Comparison of ENCODE assay signal across 8 cellular contexts in genomic region chr1:201468501-201468843, GRCh38. TPM values are rescaled to one million over a fixed set of nuclear protein-coding genes. Genes with fewer than 3 reads are reported as not detected.
DNase-seq lines count a peak whose midpoint lies in the region; ATAC-seq and TF ChIP-seq lines count a peak whose summit lies in the region.

No MANE protein-coding gene starts in this region.

- POLR2A ChIA-PET in CD4-positive, alpha-beta memory T cell (lab: Charles Lee; ENCODE audit: partially characterized antibody) = interaction anchor here (1.0 to 1.1 kb wide), 2 partner anchors 21 to 37 kb away, joined by 3 read pairs; no protein-coding TSS in a partner anchor

- peaks cover 7% of the 10 kb centered on the region for H3K4me1 ChIP-seq in CD4-positive, alpha-beta memory T cell (ENCODE audit: insufficient read depth, low read length)
- H3K4me1 ChIP-seq in heart right ventricle = peaks cover 0 to 41% (median 24%) of the 10 kb centered on the region in 9 donors
- peaks cover 28 to 42% of the 10 kb centered on the region in 2 donors for H3K4me1 ChIP-seq in gastrocnemius medialis

- H3K9me3 Mint-ChIP-seq in CD4-positive, alpha-beta memory T cell = no peaks in the 10 kb centered on the region
- no peaks in the 10 kb centered on the region for H3K9me3 Mint-ChIP-seq in activated T-helper 2 cell treated with anti-CD3 and anti-CD28 coated beads, Interferon-gamma antibody, Interleukin-2, Interleukin-4, amounts not matched to agents 10 μg/mL and 5 μg/mL and 100 μg/mL, durations not matched to agents 14 hours and 24 hours and 36 hours

- in situ Hi-C loops in gastrocnemius medialis (cut with MboI; ENCODE audit: low sequenced_read_pairs in 4 of 4) = no loop called here

- H3K9me3 ChIP-seq in CD4-positive, alpha-beta memory T cell (ENCODE audit: control insufficient read depth in 1 of 2, low read length in 2 of 2) = no peaks in the 10 kb centered on the region
- no peaks in the 10 kb centered on the region for H3K9me3 ChIP-seq in heart right ventricle
- no peaks in the 10 kb centered on the region for H3K9me3 ChIP-seq in gastrocnemius medialis

- H3K27me3 Mint-ChIP-seq in CD4-positive, alpha-beta memory T cell = peaks cover 26 to 32% of the 10 kb centered on the region in 2 donors
- peaks cover 24% of the 10 kb centered on the region for H3K27me3 Mint-ChIP-seq in activated T-helper 2 cell treated with anti-CD3 and anti-CD28 coated beads, Interferon-gamma antibody, Interleukin-2, Interleukin-4, amounts not matched to agents 10 μg/mL and 5 μg/mL and 100 μg/mL, durations not matched to agents 14 hours and 24 hours and 36 hours (ENCODE audit: low read depth)

- no peaks in the 10 kb centered on the region for H3K27me3 ChIP-seq in CD4-positive, alpha-beta memory T cell (ENCODE audit: insufficient read depth, low read length)
- H3K27me3 ChIP-seq in heart right ventricle = peaks cover 0 to 25% (median 0%) of the 10 kb centered on the region in 7 donors
- H3K27me3 ChIP-seq in gastrocnemius medialis = no peaks in the 10 kb centered on the region

- ATAC-seq in GM19351 (IDR thresholded peaks at IDR 0.05; ENCODE audit: unreplicated experiment) = peak; percentile 52
- peak; percentile 31 for ATAC-seq in HG03442 (IDR thresholded peaks at IDR 0.05; ENCODE audit: unreplicated experiment)
- peak in 7 of 8 donors; percentile 9 to 43 (median 32) for ATAC-seq in heart right ventricle
- peak; percentile 31 for ATAC-seq in gastrocnemius medialis

- peaks cover 5 to 19% (median 10%) of the 10 kb centered on the region in 4 donors for H3K4me1 Mint-ChIP-seq in CD4-positive, alpha-beta memory T cell
- H3K4me1 Mint-ChIP-seq in activated T-helper 2 cell treated with anti-CD3 and anti-CD28 coated beads, Interferon-gamma antibody, Interleukin-2, Interleukin-4, amounts not matched to agents 10 μg/mL and 5 μg/mL and 100 μg/mL, durations not matched to agents 14 hours and 24 hours and 36 hours (ENCODE audit: low read depth) = peaks cover 12% of the 10 kb centered on the region

- H3K4me3 ChIP-seq in CD4-positive, alpha-beta memory T cell (ENCODE audit: low read length in 2 of 2) = peak overlapping the region in 1 of 2 donors; percentile 41
- H3K4me3 ChIP-seq in heart right ventricle (peak overlapping the region; percentile 65 to 99 (median 84)), gastrocnemius medialis (peak overlapping the region; percentile 58 to 77 (median 74))

- 1% methylated on average over 40 to 44 of the region's 44 CpGs for WGBS in heart right ventricle, 2 donors

- H3K36me3 ChIP-seq in CD4-positive, alpha-beta memory T cell (ENCODE audit: insufficient read depth, low read length) = no peaks in the 10 kb centered on the region
- peaks cover 0 to 26% (median 19%) of the 10 kb centered on the region in 9 donors for H3K36me3 ChIP-seq in heart right ventricle
- peaks cover 0 to 19% of the 10 kb centered on the region in 2 donors for H3K36me3 ChIP-seq in gastrocnemius medialis

- DNase-seq in CD4-positive, alpha-beta memory T cell = no peak
- peak; percentile 22 for DNase-seq in activated T-helper 2 cell treated with anti-CD3 and anti-CD28 coated beads, Interferon-gamma antibody, Interleukin-2, Interleukin-4, amounts not matched to agents 10 μg/mL and 5 μg/mL and 100 μg/mL, durations not matched to agents 14 hours and 24 hours and 36 hours (ENCODE audit: low spot score)
- peak in 1 of 2 donors; percentile 57 for DNase-seq in heart right ventricle
- DNase-seq in gastrocnemius medialis = no peak
- no peak for DNase-seq in OCI-M1 (lab: John Stamatoyannopoulos, UW)
- DNase-seq in NCI-H187 treated with DMSO at 0.1 percent for 48 hours (lab: John Stamatoyannopoulos, UW) = no peak

- intact Hi-C loops in CD4-positive, alpha-beta memory T cell (cut with micrococcal nuclease) = loop anchor here (2.0 kb wide), 1 partner anchor 20 kb away; no protein-coding TSS in a partner anchor
- intact Hi-C loops in activated T-helper 2 cell treated with anti-CD3 and anti-CD28 coated beads, Interferon-gamma antibody, Interleukin-2, Interleukin-4, amounts not matched to agents 10 μg/mL and 5 μg/mL and 100 μg/mL, durations not matched to agents 14 hours and 24 hours and 36 hours (cut with micrococcal nuclease) = loop anchor here (2.0 kb wide), 1 partner anchor 14 kb away; no protein-coding TSS in a partner anchor
- intact Hi-C loops in heart right ventricle (cut with DNase I) (loop anchor here in 1 of 10 donors (2.0 kb wide), 1 partner anchor 18 kb away; no protein-coding TSS in a partner anchor), gastrocnemius medialis (cut with DNase I; ENCODE audit: low total_unique reads) (loop anchor here (10.0 kb wide), 1 partner anchor 416 kb away; the partner anchor contains the start of gene SHISA4)

- no peak for TF ChIP-seq POLR2A in gastrocnemius medialis (IDR thresholded peaks at IDR 0.05)

- H3K4me3 Mint-ChIP-seq in CD4-positive, alpha-beta memory T cell = peak overlapping the region in 5 of 8 donors; percentile 26 to 70 (median 63)
- H3K4me3 Mint-ChIP-seq in activated T-helper 2 cell treated with anti-CD3 and anti-CD28 coated beads, Interferon-gamma antibody, Interleukin-2, Interleukin-4, amounts not matched to agents 10 μg/mL and 5 μg/mL and 100 μg/mL, durations not matched to agents 14 hours and 24 hours and 36 hours (ENCODE audit: low read depth) = peak overlapping the region; percentile 80

- no peaks in the 10 kb centered on the region for H3K36me3 Mint-ChIP-seq in CD4-positive, alpha-beta memory T cell
- peaks cover 12% of the 10 kb centered on the region for H3K36me3 Mint-ChIP-seq in activated T-helper 2 cell treated with anti-CD3 and anti-CD28 coated beads, Interferon-gamma antibody, Interleukin-2, Interleukin-4, amounts not matched to agents 10 μg/mL and 5 μg/mL and 100 μg/mL, durations not matched to agents 14 hours and 24 hours and 36 hours (ENCODE audit: low read depth)

- CTCF ChIA-PET in CD4-positive, alpha-beta memory T cell (lab: Charles Lee; ENCODE audit: partially characterized antibody) = interaction anchor here (1.0 to 1.5 kb wide), 2 partner anchors 33 to 44 kb away, joined by 3 to 7 read pairs; no protein-coding TSS in a partner anchor

- TF ChIP-seq CTCF in heart right ventricle (IDR thresholded peaks at IDR 0.05) (no peak), gastrocnemius medialis (IDR thresholded peaks at IDR 0.05 in 4 of 5, conservative IDR thresholded peaks at IDR 0.05 in 1 of 5) (no peak)

- no peak overlapping the region for H3K27ac ChIP-seq in CD4-positive, alpha-beta memory T cell (ENCODE audit: low read depth, low read length)
- peak overlapping the region; percentile 84 to 97 (median 94) for H3K27ac ChIP-seq in heart right ventricle
- peak overlapping the region; percentile 92 to 100 (median 100) for H3K27ac ChIP-seq in gastrocnemius medialis

- H3K27ac Mint-ChIP-seq in CD4-positive, alpha-beta memory T cell = no peak overlapping the region
- no peak overlapping the region for H3K27ac Mint-ChIP-seq in activated T-helper 2 cell treated with anti-CD3 and anti-CD28 coated beads, Interferon-gamma antibody, Interleukin-2, Interleukin-4, amounts not matched to agents 10 μg/mL and 5 μg/mL and 100 μg/mL, durations not matched to agents 14 hours and 24 hours and 36 hours

RNA-seq across cellular contexts. Expression of gene PHLDA3, which starts 0.5 kb away (rescaled TPM):
- 1 to 10 TPM; 7.0 to 7.8 TPM for total RNA-seq in CD4-positive, alpha-beta memory T cell
- polyA plus RNA-seq in CD4-positive, alpha-beta memory T cell = 1 to 10 TPM in 1 of 2 donors, under 1 TPM in 1; 0.30 to 1.1 TPM
- 8.8 and 9.2 TPM in 2 replicates for total RNA-seq in activated T-helper 2 cell treated with anti-CD3 and anti-CD28 coated beads, Interferon-gamma antibody, Interleukin-2, Interleukin-4, amounts not matched to agents 10 μg/mL and 5 μg/mL and 100 μg/mL, durations not matched to agents 14 hours and 24 hours and 36 hours
- total RNA-seq in heart right ventricle = 10 to 100 TPM; 14.4 to 40.0 (median 23.6) TPM
- polyA plus RNA-seq in heart right ventricle = 10 to 100 TPM; 20.8 to 35.6 TPM
- 10 to 100 TPM in 3 of 4 donors, 1 to 10 TPM in 1; 7.4 to 91.8 (median 62.7) TPM for total RNA-seq in gastrocnemius medialis

RNA-seq across cellular contexts. Expression of gene CSRP1, which starts 38.5 kb away (rescaled TPM):
- total RNA-seq in CD4-positive, alpha-beta memory T cell = 10 to 100 TPM; 34.2 to 36.0 TPM
- polyA plus RNA-seq in CD4-positive, alpha-beta memory T cell = 10 to 100 TPM; 74.6 to 79.3 TPM
- 61.4 and 62.9 TPM in 2 replicates for total RNA-seq in activated T-helper 2 cell treated with anti-CD3 and anti-CD28 coated beads, Interferon-gamma antibody, Interleukin-2, Interleukin-4, amounts not matched to agents 10 μg/mL and 5 μg/mL and 100 μg/mL, durations not matched to agents 14 hours and 24 hours and 36 hours
- 100 to 1,000 TPM in 1 of 10 donors, 10 to 100 TPM in 9; 48.1 to 103 (median 58.9) TPM for total RNA-seq in heart right ventricle
- 100 to 1,000 TPM in 1 of 2 donors, 10 to 100 TPM in 1; 74.5 to 104 TPM for polyA plus RNA-seq in heart right ventricle
- total RNA-seq in gastrocnemius medialis = 10 to 100 TPM; 22.7 to 91.1 (median 68.9) TPM

RNA-seq across cellular contexts. Expression of gene TNNI1, which starts 46.9 kb away (rescaled TPM):
- total RNA-seq in CD4-positive, alpha-beta memory T cell = not detected
- not detected for polyA plus RNA-seq in CD4-positive, alpha-beta memory T cell
- total RNA-seq in activated T-helper 2 cell treated with anti-CD3 and anti-CD28 coated beads, Interferon-gamma antibody, Interleukin-2, Interleukin-4, amounts not matched to agents 10 μg/mL and 5 μg/mL and 100 μg/mL, durations not matched to agents 14 hours and 24 hours and 36 hours = not detected in 2 replicates
- 100 to 1,000 TPM in 1 of 10 donors, 10 to 100 TPM in 7, 1 to 10 TPM in 2; 1.2 to 166 (median 26.1) TPM for total RNA-seq in heart right ventricle
- 10 to 100 TPM; 20.8 to 48.0 TPM for polyA plus RNA-seq in heart right ventricle
- 1,000 to 10,000 TPM in 2 of 4 donors, 100 to 1,000 TPM in 2; 304 to 3,604 (median 1,823) TPM for total RNA-seq in gastrocnemius medialis
